1 cellular context compared by ENCODE assay signal in the genomic region with DNA sequence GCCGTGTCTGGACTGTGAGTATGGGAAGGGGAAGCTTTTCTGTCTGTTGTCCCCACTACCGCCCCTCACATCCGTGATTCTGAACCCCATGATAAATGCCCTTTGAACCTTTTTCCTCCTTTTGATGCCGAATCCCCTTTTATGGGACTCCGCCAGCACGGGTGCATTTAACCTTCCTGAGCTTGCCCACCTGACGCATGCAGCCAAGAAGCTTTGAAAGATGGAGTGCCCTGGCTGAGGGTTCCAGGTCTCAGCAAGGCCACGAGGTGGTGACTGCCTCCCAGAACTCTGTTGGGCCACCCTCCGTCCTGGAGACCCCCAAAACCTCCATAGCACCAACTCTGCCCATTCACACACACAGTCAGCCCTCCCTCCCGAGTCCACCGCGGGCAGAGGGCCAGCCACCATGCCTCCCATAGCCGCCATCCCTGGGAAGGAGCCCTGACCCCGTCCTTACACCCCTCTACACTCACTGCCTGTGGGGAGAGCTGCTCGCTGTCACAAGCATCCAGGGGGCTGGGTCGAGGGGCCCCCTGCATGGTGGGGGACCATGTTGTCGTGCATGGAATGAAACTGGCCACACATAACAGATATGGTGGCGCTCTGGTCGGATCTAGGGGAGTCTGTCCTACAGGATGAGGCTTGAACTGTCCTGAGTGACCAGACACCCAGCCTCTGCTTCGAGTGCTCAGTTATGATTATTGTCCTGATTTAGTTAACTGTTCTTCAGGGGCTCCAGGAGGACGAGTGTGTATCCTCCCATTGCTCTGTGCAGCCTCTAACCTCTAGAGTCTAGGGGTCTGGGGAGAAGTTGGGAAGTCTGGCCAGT.
TF ChIP-seq lines count a peak whose summit lies in the region.

No MANE protein-coding gene starts in this region.

TF ChIP-seq in IMR-90, 13 proteins besides CTCF, POLR2A, EP300 and RAD21 (continued from another document):
- no peak for TF ChIP-seq BHLHE40 (IDR thresholded peaks at IDR 0.05; ENCODE audit: low read depth, low read length)
- TF ChIP-seq RFX5 (IDR thresholded peaks at IDR 0.05; ENCODE audit: low read depth, low read length), result no peak
